Comparison of ENCODE assay signal across 31 cellular contexts in the genomic region with DNA sequence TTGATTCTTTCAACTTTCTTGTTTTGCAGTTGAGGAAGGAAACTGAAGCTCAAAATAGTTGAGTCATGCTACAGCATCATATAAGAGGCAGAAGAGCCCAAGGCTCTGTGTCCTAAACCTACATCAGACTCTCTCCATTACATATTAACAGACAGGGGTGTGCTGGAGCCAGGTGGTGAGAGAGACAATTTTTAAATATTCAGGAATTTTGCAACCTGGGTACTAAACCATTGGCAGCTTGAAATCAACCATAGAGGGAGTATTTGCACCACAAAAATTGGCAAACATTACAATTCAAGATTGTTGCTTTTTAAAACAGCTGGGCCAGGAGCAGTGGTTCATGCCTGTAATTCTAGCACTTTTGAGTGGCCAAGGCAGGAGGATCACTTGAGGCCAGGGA.
DNase-seq lines count a peak whose midpoint lies in the region; ATAC-seq, FAIRE-seq and TF ChIP-seq lines count a peak whose summit lies in the region.
"Had no signal": no experiment of that assay in that cellular context is flagged by ENCODE, and none has a peak within 500 bp of the region (broad histone marks: within the 10 kb centered on the region; RNA-seq: fewer than 3 reads in every experiment).

No MANE protein-coding gene starts in this region.

- no peak for FAIRE-seq in pancreas (lab: Jason Lieb, UNC)

- H3K4me3 ChIP-seq in body of pancreas: no peak overlapping the region
- no peak overlapping the region for H3K4me3 ChIP-seq in pancreas
- H3K4me3 ChIP-seq: heart left ventricle, mucosa of descending colon, psoas muscle, SJCRH30 had no signal

- H3K4me1 ChIP-seq in body of pancreas: peaks cover 11% of the 10 kb centered on the region
- peaks cover 0 to 8% (median 0%) of the 10 kb centered on the region in 3 donors for H3K4me1 ChIP-seq in pancreas
- H3K4me1 ChIP-seq: psoas muscle, SJCRH30 had no signal

- 0 out of 2 replicates have a peak, but pooled peaks have one; percentile 10 for TF ChIP-seq RAD21 in Ishikawa (IDR thresholded peaks at IDR 0.05; ENCODE audit: low read depth)

- H3K27ac ChIP-seq in body of pancreas: no peak overlapping the region
- no peak overlapping the region for H3K27ac ChIP-seq in pancreas
- H3K27ac ChIP-seq: heart left ventricle, HL-60, psoas muscle, SJCRH30 had no signal

- TF ChIP-seq POLR2A in body of pancreas (IDR thresholded peaks at IDR 0.05): no peak

- peak in 4 of 7 experiments; percentile 28 to 49 (median 34) for TF ChIP-seq CTCF in body of pancreas (IDR thresholded peaks at IDR 0.05)
- no peak for TF ChIP-seq CTCF in pancreas (IDR thresholded peaks at IDR 0.05)

- H3K27me3 ChIP-seq in body of pancreas (no peaks in the 10 kb centered on the region), pancreas (no peaks in the 10 kb centered on the region)
- H3K27me3 ChIP-seq: heart left ventricle, SJCRH30 had no signal

- DNase-seq in NCI-H1092 treated with DMSO at 0.1 percent for 48 hours (lab: John Stamatoyannopoulos, UW) (peak; percentile 5), NCI-H1092 (lab: John Stamatoyannopoulos, UW) (no peak), body of pancreas (no peak), pancreas (no peak), NCI-H2227 (lab: John Stamatoyannopoulos, UW; ENCODE audit: unreplicated experiment) (no peak), GM03348 (ENCODE audit: low spot score) (no peak)
- DNase-seq: 8988T; activated CD4-positive, alpha-beta memory T cell treated with anti-CD3 and anti-CD28 coated beads, Interleukin-2, amount 10 ng/mL, durations not matched to agents 7 days and 5 days; activated CD8-positive, alpha-beta memory T cell treated with anti-CD3 and anti-CD28 coated beads, Interleukin-2, amount 50 U/mL, for 4 hours; activated naive CD4-positive, alpha-beta T cell treated with Interleukin-2 at 50 U/mL for 16 hours; CD4-positive, CD25-positive, alpha-beta regulatory T cell; central memory CD4-positive, alpha-beta T cell; cortex of kidney; H9; heart left ventricle; Kasumi-1; mucosa of descending colon; natural killer cell; NCI-H1930; NCI-H2227 treated with DMSO at 0.1 percent for 48 hours; NCI-H774; nucleus accumbens; psoas muscle; RPMI8226; T-helper 9 cell had no signal

- TF ChIP-seq EP300 in Ishikawa (IDR thresholded peaks at IDR 0.05; ENCODE audit: borderline replicate concordance): no peak

- intact Hi-C loops in body of pancreas (cut with DNase I): no loop called here
- intact Hi-C loops in pancreas (cut with DNase I): no loop called here

- H3K36me3 ChIP-seq in body of pancreas (replicated peaks in 1 of 2; ENCODE audit: insufficient read depth in 1 of 2, low read depth in 2 of 2) (no peaks in the 10 kb centered on the region), pancreas (no peaks in the 10 kb centered on the region)
- H3K36me3 ChIP-seq: heart left ventricle, SJCRH30 had no signal

- ATAC-seq in body of pancreas: peak; percentile 38
- peak; percentile 21 to 74 (median 72) for ATAC-seq in pancreas
- no peak for ATAC-seq in GM18870 (IDR thresholded peaks at IDR 0.05; ENCODE audit: unreplicated experiment)
- ATAC-seq: esophagus mucosa; heart left ventricle; mucosa of descending colon; natural killer cell; psoas muscle; stimulated activated effector memory CD8-positive, alpha-beta T cell treated with anti-CD3 and anti-CD28 coated beads, Interleukin-12 subunit alpha, Interleukin-12 subunit beta, amount 100 ng/mL, for 72 hours had no signal

- no peaks in the 10 kb centered on the region for H3K9me3 ChIP-seq in body of pancreas
- no peaks in the 10 kb centered on the region for H3K9me3 ChIP-seq in pancreas
- H3K9me3 ChIP-seq: heart left ventricle, mucosa of descending colon, psoas muscle, SJCRH30 had no signal

TF ChIP-seq in Ishikawa, 13 proteins besides CTCF, POLR2A, EP300 and RAD21:
- TF ChIP-seq FOXM1 (IDR thresholded peaks at IDR 0.05; ENCODE audit: borderline replicate concordance, low read depth) (no peak), CREB1 (IDR thresholded peaks at IDR 0.05; ENCODE audit: low read depth) (no peak), CEBPB (IDR thresholded peaks at IDR 0.05) (no peak), NFIC (IDR thresholded peaks at IDR 0.05) (no peak), YY1 (IDR thresholded peaks at IDR 0.05; ENCODE audit: low read depth) (no peak), EGR1 (IDR thresholded peaks at IDR 0.05) (no peak), ZBTB7A (IDR thresholded peaks at IDR 0.05; ENCODE audit: low read depth) (no peak)
- TF ChIP-seq, protein P1, sequence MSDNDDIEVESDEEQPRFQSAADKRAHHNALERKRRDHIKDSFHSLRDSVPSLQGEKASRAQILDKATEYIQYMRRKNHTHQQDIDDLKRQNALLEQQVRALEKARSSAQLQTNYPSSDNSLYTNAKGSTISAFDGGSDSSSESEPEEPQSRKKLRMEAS (IDR thresholded peaks at IDR 0.05): no peak
- TF ChIP-seq, protein P2, sequence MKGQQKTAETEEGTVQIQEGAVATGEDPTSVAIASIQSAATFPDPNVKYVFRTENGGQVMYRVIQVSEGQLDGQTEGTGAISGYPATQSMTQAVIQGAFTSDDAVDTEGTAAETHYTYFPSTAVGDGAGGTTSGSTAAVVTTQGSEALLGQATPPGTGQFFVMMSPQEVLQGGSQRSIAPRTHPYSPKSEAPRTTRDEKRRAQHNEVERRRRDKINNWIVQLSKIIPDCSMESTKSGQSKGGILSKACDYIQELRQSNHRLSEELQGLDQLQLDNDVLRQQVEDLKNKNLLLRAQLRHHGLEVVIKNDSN (IDR thresholded peaks at IDR 0.05): no peak
- TF ChIP-seq, protein P3, sequence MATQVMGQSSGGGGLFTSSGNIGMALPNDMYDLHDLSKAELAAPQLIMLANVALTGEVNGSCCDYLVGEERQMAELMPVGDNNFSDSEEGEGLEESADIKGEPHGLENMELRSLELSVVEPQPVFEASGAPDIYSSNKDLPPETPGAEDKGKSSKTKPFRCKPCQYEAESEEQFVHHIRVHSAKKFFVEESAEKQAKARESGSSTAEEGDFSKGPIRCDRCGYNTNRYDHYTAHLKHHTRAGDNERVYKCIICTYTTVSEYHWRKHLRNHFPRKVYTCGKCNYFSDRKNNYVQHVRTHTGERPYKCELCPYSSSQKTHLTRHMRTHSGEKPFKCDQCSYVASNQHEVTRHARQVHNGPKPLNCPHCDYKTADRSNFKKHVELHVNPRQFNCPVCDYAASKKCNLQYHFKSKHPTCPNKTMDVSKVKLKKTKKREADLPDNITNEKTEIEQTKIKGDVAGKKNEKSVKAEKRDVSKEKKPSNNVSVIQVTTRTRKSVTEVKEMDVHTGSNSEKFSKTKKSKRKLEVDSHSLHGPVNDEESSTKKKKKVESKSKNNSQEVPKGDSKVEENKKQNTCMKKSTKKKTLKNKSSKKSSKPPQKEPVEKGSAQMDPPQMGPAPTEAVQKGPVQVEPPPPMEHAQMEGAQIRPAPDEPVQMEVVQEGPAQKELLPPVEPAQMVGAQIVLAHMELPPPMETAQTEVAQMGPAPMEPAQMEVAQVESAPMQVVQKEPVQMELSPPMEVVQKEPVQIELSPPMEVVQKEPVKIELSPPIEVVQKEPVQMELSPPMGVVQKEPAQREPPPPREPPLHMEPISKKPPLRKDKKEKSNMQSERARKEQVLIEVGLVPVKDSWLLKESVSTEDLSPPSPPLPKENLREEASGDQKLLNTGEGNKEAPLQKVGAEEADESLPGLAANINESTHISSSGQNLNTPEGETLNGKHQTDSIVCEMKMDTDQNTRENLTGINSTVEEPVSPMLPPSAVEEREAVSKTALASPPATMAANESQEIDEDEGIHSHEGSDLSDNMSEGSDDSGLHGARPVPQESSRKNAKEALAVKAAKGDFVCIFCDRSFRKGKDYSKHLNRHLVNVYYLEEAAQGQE (IDR thresholded peaks at IDR 0.05; ENCODE audit: low read depth): no peak

Comparison
In these comparisons a context has a peak if more than half of its experiments do, and no peak if none do; other contexts are left out.
1. CTCF ChIP-seq: peak in body of pancreas (4 of 7); none in pancreas (0 of 4).